ENCODE assay signal across 8 cellular contexts in genomic region chr6:25369450-25370086, GRCh38.
A peak's percentile ranks its signal among the peaks of the same experiment; 100 is the strongest.
DNase-seq lines count a peak whose midpoint lies in the region; ATAC-seq and TF ChIP-seq lines count a peak whose summit lies in the region.

No MANE protein-coding gene starts in this region.

- no peak overlapping the region for H3K4me3 ChIP-seq in KMS-11 (IDR thresholded peaks at IDR 0.05; ENCODE audit: insufficient read depth, low read depth, low read length)
- no peak overlapping the region for H3K4me3 ChIP-seq in cardiac muscle cell

- H3K27me3 ChIP-seq in KMS-11 (ENCODE audit: insufficient read depth, low read depth): no peaks in the 10 kb centered on the region
- H3K27me3 ChIP-seq in cardiac muscle cell: no peaks in the 10 kb centered on the region

- H3K36me3 Mint-ChIP-seq in osteocyte (ENCODE audit: unreplicated experiment): peaks cover 5% of the 10 kb centered on the region

- TF ChIP-seq CTCF in KMS-11 (conservative IDR thresholded peaks at IDR 0.05; ENCODE audit: low read depth, low read length): no peak
- no peak for TF ChIP-seq CTCF in cardiac muscle cell (IDR thresholded peaks at IDR 0.05; ENCODE audit: low read depth, low read length)
- TF ChIP-seq CTCF in osteocyte (IDR thresholded peaks at IDR 0.05): no peak

- peaks cover 51% of the 10 kb centered on the region; the same call in 1 of the 2 replicates for H3K79me2 ChIP-seq in KMS-11 (ENCODE audit: insufficient read depth, low read depth)

- no peaks in the 10 kb centered on the region for H4K20me1 ChIP-seq in KMS-11 (ENCODE audit: insufficient read depth)

- H3K4me1 Mint-ChIP-seq in osteocyte (ENCODE audit: unreplicated experiment): peaks cover 29% of the 10 kb centered on the region

- H3K4me1 ChIP-seq in KMS-11 (ENCODE audit: low read depth, poor library complexity, severe bottlenecking): peaks cover 97% of the 10 kb centered on the region
- peaks cover 20% of the 10 kb centered on the region for H3K4me1 ChIP-seq in cardiac muscle cell (ENCODE audit: low read depth)

- peak overlapping the region; percentile 57; the same call in 1 of the 2 replicates for H3K9ac ChIP-seq in KMS-11

- H2AFZ ChIP-seq in KMS-11 (ENCODE audit: low read depth): peak overlapping the region; percentile 41; the same call in 1 of the 2 replicates

- H3K36me3 ChIP-seq in KMS-11 (ENCODE audit: insufficient read depth): no peaks in the 10 kb centered on the region
- no peaks in the 10 kb centered on the region for H3K36me3 ChIP-seq in cardiac muscle cell

- peak overlapping the region; percentile 81 for H3K27ac ChIP-seq in KMS-11
- H3K27ac ChIP-seq in cardiac muscle cell: peak overlapping the region; percentile 75

- peak overlapping the region; percentile 97 for H3K4me2 ChIP-seq in KMS-11

- H3K9me3 Mint-ChIP-seq in osteocyte (ENCODE audit: unreplicated experiment): peaks cover 15% of the 10 kb centered on the region

- H3K9me3 ChIP-seq in cardiac muscle cell (ENCODE audit: low read depth): no peaks in the 10 kb centered on the region

- H3K27ac Mint-ChIP-seq in osteocyte (ENCODE audit: unreplicated experiment): no peak overlapping the region

- ATAC-seq in stimulated activated naive CD8-positive, alpha-beta T cell treated with anti-CD3 and anti-CD28 coated beads, Interleukin-15, Interleukin-2, amounts not matched to agents 100 U/mL and 50 U/mL, for 24 hours: peak; percentile 29
- ATAC-seq in GM18505 (IDR thresholded peaks at IDR 0.05; ENCODE audit: unreplicated experiment) (no peak), GM18868 (IDR thresholded peaks at IDR 0.05; ENCODE audit: unreplicated experiment) (no peak)

- no peak overlapping the region for H3K4me3 Mint-ChIP-seq in osteocyte (ENCODE audit: unreplicated experiment)

- DNase-seq in AG08395 (ENCODE audit: low spot score) (peak; percentile 12), cardiac muscle cell (ENCODE audit: low read depth in 1 of 2, low spot score in 1 of 2) (peak in 1 of 2 donors; percentile 81), osteocyte (ENCODE audit: extremely low spot score, unreplicated experiment) (no peak)
- peak; percentile 20 for DNase-seq in activated CD4-positive, alpha-beta T cell treated with anti-CD3 and anti-CD28 coated beads for 48 hours
- DNase-seq in stimulated activated naive CD8-positive, alpha-beta T cell treated with anti-CD3 and anti-CD28 coated beads, Interleukin-15, Interleukin-2, amounts not matched to agents 100 U/mL and 50 U/mL, for 24 hours: peak; percentile 13

- TF ChIP-seq POLR2A in GM18505 (IDR thresholded peaks at IDR 0.05; ENCODE audit: borderline replicate concordance, extremely low read depth, insufficient read depth, insufficient read length): no peak

- H3K27me3 Mint-ChIP-seq in osteocyte (ENCODE audit: unreplicated experiment): no peaks in the 10 kb centered on the region
